Comparison of ENCODE assay signal across 19 cellular contexts in the genomic region with DNA sequence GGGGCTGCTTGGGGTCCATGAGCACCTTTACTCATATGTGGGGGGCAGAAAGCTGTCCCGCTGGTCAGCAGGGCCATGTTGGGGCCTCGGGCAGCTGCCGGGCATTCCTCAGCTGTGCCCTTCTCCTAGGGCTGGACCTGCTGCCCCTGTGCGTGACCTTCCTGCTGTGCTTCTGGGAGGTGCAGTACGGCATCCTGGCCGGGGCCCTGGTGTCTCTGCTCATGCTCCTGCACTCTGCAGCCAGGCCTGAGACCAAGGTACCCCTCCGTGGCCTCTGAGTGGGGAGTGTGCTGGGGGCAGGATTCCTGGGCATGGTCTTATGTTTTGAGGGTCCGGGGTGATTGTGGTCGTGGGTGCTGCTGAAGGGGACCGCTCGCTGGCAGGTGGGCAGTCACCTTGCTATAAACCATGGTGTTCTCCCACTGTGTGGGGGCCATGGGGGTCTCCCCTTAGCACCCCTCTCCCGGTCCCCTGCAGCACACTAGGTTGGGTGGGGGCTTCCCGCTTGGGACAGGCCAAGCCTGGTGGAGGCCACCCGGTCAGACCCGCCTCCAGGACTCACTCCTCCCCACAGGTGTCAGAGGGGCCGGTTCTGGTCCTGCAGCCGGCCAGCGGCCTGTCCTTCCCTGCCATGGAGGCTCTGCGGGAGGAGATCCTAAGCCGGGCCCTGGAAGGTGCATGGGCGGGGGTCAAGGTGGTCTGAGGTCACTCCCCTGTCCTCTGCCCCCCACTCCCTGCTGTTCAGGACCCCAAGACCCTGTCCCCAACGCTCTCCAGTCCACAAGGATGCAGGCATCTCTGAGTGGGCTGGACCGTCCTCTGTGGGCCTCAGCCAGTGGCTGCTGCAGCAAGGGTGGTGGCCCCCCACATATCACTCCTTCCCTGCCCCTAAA.
"Had no signal": no experiment of that assay in that cellular context is flagged by ENCODE, and none has a peak within 500 bp of the region (broad histone marks: within the 10 kb centered on the region; RNA-seq: fewer than 3 reads in every experiment).

No MANE protein-coding gene starts in this region.

- ATAC-seq: left lobe of liver; natural killer cell; sciatic nerve; stimulated activated naive B cell treated with anti-CD40 and anti-IgM and Interleukin-4, amounts not matched to agents 10 μg/mL and 1 μg/mL and 100 μg/mL, for 72 hours; stimulated activated naive CD8-positive, alpha-beta T cell treated with anti-CD3 and anti-CD28 coated beads, Interleukin-15, amount 100 ng/mL, for 72 hours; upper lobe of right lung had no signal

- H3K27ac ChIP-seq: coronary artery, dorsolateral prefrontal cortex, hepatocyte, ovary, testis, tibial nerve, upper lobe of right lung, vagina had no signal

- DNase-seq: dorsolateral prefrontal cortex; effector CD8-positive, alpha-beta T cell; foreskin melanocyte; head of caudate nucleus; kidney glomerular epithelial cell; natural killer cell; ovary; stimulated activated CD4-positive, alpha-beta T cell treated with anti-CD3 and anti-CD28 coated beads, Interleukin-2, amount 100 ng/mL, for 24 hours; stimulated activated CD4-positive, alpha-beta T cell treated with anti-CD3 and anti-CD28 coated beads, Interleukin-4, amount 100 ng/mL, for 4 hours; stimulated activated naive B cell treated with anti-CD40 and anti-IgM and Interleukin-4, amounts not matched to agents 10 μg/mL and 1 μg/mL and 100 μg/mL, for 72 hours; stimulated activated naive CD8-positive, alpha-beta T cell treated with anti-CD3 and anti-CD28 coated beads, Interleukin-15, amount 100 ng/mL, for 72 hours; testis; upper lobe of right lung had no signal

- H3K9me3 ChIP-seq: ovary, testis, tibial nerve, upper lobe of right lung, vagina had no signal

- H3K4me3 ChIP-seq: coronary artery, dorsolateral prefrontal cortex, hepatocyte, ovary, testis, tibial nerve, upper lobe of right lung, vagina had no signal

- H3K4me1 ChIP-seq: testis, tibial nerve, upper lobe of right lung, vagina had no signal

- H3K27me3 ChIP-seq: dorsolateral prefrontal cortex, hepatocyte, ovary, testis, tibial nerve, upper lobe of right lung, vagina had no signal
